ENCODE assay signal across 8 cellular contexts in genomic region chr1:43367904-43368645, GRCh38. TPM values are rescaled to one million over a fixed set of nuclear protein-coding genes. Genes with fewer than 3 reads are reported as not detected.
A peak's percentile ranks its signal among the peaks of the same experiment; 100 is the strongest.
DNase-seq lines count a peak whose midpoint lies in the region; ATAC-seq and TF ChIP-seq lines count a peak whose summit lies in the region.

TSS of gene ELOVL1 (minus strand) at chr1:43368011. CDS start at chr1:43365609, 2,402 bp downstream.

- DNase-seq in NCI-H2029 treated with DMSO at 0.1 percent for 48 hours (lab: John Stamatoyannopoulos, UW) (peak; percentile 84), T-helper 22 cell (ENCODE audit: low read depth) (peak; percentile 75), astrocyte of the cerebellum (ENCODE audit: low read depth) (peak; percentile 47), hippocampal formation (lab: John Stamatoyannopoulos, UW) (peak; percentile 84 to 89), sciatic nerve (ENCODE audit: low spot score) (peak; percentile 95), cortex of kidney (lab: John Stamatoyannopoulos, UW) (no peak)

- intact Hi-C loops in sciatic nerve (cut with DNase I) = loop anchor here (5.0 kb wide), 1 partner anchor 571 kb away; no protein-coding TSS in a partner anchor

- in situ Hi-C loops in astrocyte of the cerebellum (cut with HindIII; ENCODE audit: low sequenced_read_pairs) = no loop called here

- peak; percentile 24 for TF ChIP-seq CTCF in astrocyte of the cerebellum (IDR thresholded peaks at IDR 0.05; ENCODE audit: low read depth, low read length, missing control alignments)

- peak within 1 kb of the TSS; percentile 77 for H3K4me3 ChIP-seq in astrocyte of the cerebellum (ENCODE audit: low read depth, low read length)

- peak; percentile 81 for ATAC-seq in GM18502 (IDR thresholded peaks at IDR 0.05; ENCODE audit: poor library complexity, unreplicated experiment)
- ATAC-seq in HG02970 (IDR thresholded peaks at IDR 0.05; ENCODE audit: low FRiP score, unreplicated experiment) = peak; percentile 84
- peak; percentile 93 for ATAC-seq in sciatic nerve

RNA-seq across cellular contexts. Expression of gene ELOVL1, which starts in this region (rescaled TPM):
- total RNA-seq in sciatic nerve = 72.4 TPM
